Comparison of ENCODE assay signal across 10 cellular contexts in genomic region chr13:99067160-99067985, GRCh38.
A peak's percentile ranks its signal among the peaks of the same experiment; 100 is the strongest.
DNase-seq lines count a peak whose midpoint lies in the region; ATAC-seq, FAIRE-seq and TF ChIP-seq lines count a peak whose summit lies in the region.
"Had no signal": no experiment of that assay in that cellular context is flagged by ENCODE, and none has a peak within 500 bp of the region (broad histone marks: within the 10 kb centered on the region; RNA-seq: fewer than 3 reads in every experiment).

No MANE protein-coding gene starts in this region.

- H3K4me1 Mint-ChIP-seq in naive thymus-derived CD8-positive, alpha-beta T cell, result peaks cover 47 to 87% (median 81%) of the 10 kb centered on the region in 4 donors

- H3K4me3 Mint-ChIP-seq in naive thymus-derived CD8-positive, alpha-beta T cell, result peak overlapping the region in 9 of 10 donors; percentile 48 to 73 (median 68)

- CTCF ChIA-PET in GM10248 (lab: Yijun Ruan, JAX), result interaction anchor here (1.2 to 2.0 kb wide), 2 partner anchors 21 kb away, joined by 3 to 5 read pairs; no protein-coding TSS in a partner anchor

- FAIRE-seq in RCC 7860 (lab: Jason Lieb, UNC), result peak; percentile 69

- no peak for ATAC-seq in DND-41 (ENCODE audit: insufficient read depth, low read depth)
- no peak for ATAC-seq in naive thymus-derived CD8-positive, alpha-beta T cell
- ATAC-seq in left ventricle myocardium superior, result no peak
- no peak for ATAC-seq in HG03457 (IDR thresholded peaks at IDR 0.05; ENCODE audit: unreplicated experiment)

- H3K9me3 ChIP-seq in DND-41 (ENCODE audit: insufficient read depth, low read length, severe bottlenecking), result no peaks in the 10 kb centered on the region

- H3K27ac ChIP-seq in DND-41 (ENCODE audit: low read length), result peak overlapping the region; percentile 32

- TF ChIP-seq CTCF in DND-41 (IDR thresholded peaks at IDR 0.05; ENCODE audit: borderline replicate concordance, extremely low read depth, low read length, poor library complexity, severe bottlenecking), result no peak
- TF ChIP-seq CTCF in epithelial cell of esophagus (IDR thresholded peaks at IDR 0.05; ENCODE audit: insufficient read depth, low read depth, low read length, missing control alignments), result no peak
- TF ChIP-seq CTCF in GM10248 (IDR thresholded peaks at IDR 0.05; ENCODE audit: control extremely low read depth, extremely low read depth, low read depth, missing control alignments), result no peak

- peaks cover 5 to 20% (median 19%) of the 10 kb centered on the region in 3 donors for H3K36me3 Mint-ChIP-seq in naive thymus-derived CD8-positive, alpha-beta T cell

- no peaks in the 10 kb centered on the region for H3K27me3 ChIP-seq in DND-41 (ENCODE audit: insufficient read depth, low read length, poor library complexity)

- H3K27me3 Mint-ChIP-seq in naive thymus-derived CD8-positive, alpha-beta T cell, result peaks cover 0 to 5% (median 0%) of the 10 kb centered on the region in 5 donors

- H3K9me3 Mint-ChIP-seq in naive thymus-derived CD8-positive, alpha-beta T cell, result peaks cover 0 to 2% (median 0%) of the 10 kb centered on the region in 9 donors

- peak overlapping the region; percentile 58 to 91 (median 74) for H3K27ac Mint-ChIP-seq in naive thymus-derived CD8-positive, alpha-beta T cell

- H3K9ac ChIP-seq in DND-41 (ENCODE audit: low read depth, low read length), result no peak overlapping the region

- H4K20me1 ChIP-seq in DND-41 (ENCODE audit: insufficient read depth, low read length), result no peaks in the 10 kb centered on the region

- H3K4me3 ChIP-seq in DND-41 (ENCODE audit: low read depth in 1 of 2, low read length in 2 of 2), result no peak overlapping the region
- no peak overlapping the region for H3K4me3 ChIP-seq in epithelial cell of esophagus (ENCODE audit: low read length)

- DNase-seq in DND-41 (no peak), RCC 7860 (ENCODE audit: low spot score) (peak; percentile 88), epithelial cell of esophagus (ENCODE audit: low read depth) (peak; percentile 92), left ventricle myocardium superior (no peak), GM10248 (ENCODE audit: extremely low spot score) (no peak), NCI-H1105 (lab: John Stamatoyannopoulos, UW) (no peak)
- DNase-seq in naive thymus-derived CD8-positive, alpha-beta T cell, result no peak
- DNase-seq: activated effector memory CD4-positive, alpha-beta T cell treated with Interleukin-2 at 50 U/mL for 16 hours; NCI-H1930 had no signal

- POLR2A ChIA-PET in naive thymus-derived CD8-positive, alpha-beta T cell (lab: Charles Lee), result interaction anchor here (0.5 to 2.6 kb wide), 7 partner anchors 8 to 472 kb away, joined by 3 to 10 read pairs (median 4); no protein-coding TSS in a partner anchor
- POLR2A ChIA-PET in GM10248 (lab: Yijun Ruan, JAX), result interaction anchor here (0.6 kb wide), 1 partner anchor 1521 kb away, joined by 3 read pairs; no protein-coding TSS in a partner anchor

- H3K79me2 ChIP-seq in DND-41 (ENCODE audit: insufficient read depth, low read length), result no peaks in the 10 kb centered on the region

- no peaks in the 10 kb centered on the region for H3K36me3 ChIP-seq in DND-41 (ENCODE audit: insufficient read depth, low read length)

- H3K4me2 ChIP-seq in DND-41 (ENCODE audit: insufficient read depth, low read length), result peak overlapping the region; percentile 55; the same call in 1 of the 2 replicates

- intact Hi-C loops in left ventricle myocardium superior (cut with micrococcal nuclease), result no loop called here

- H3K4me1 ChIP-seq in DND-41 (ENCODE audit: insufficient read depth, low read length), result peaks cover 18% of the 10 kb centered on the region

- H2AFZ ChIP-seq in DND-41 (ENCODE audit: low read depth, low read length), result 0 out of 2 replicates have a peak overlapping the region, but pooled peaks have one; percentile 3

Comparison
In these comparisons a context has a peak if more than half of its experiments do, and no peak if none do; other contexts are left out.
1. DNase-seq: peak in RCC 7860 (single experiment) and epithelial cell of esophagus (single experiment); none in DND-41 (single experiment), naive thymus-derived CD8-positive, alpha-beta T cell (0 of 10), left ventricle myocardium superior (single experiment), GM10248 (single experiment) and NCI-H1105 (single experiment).